ENCODE assay signal across 19 cellular contexts in the genomic region with DNA sequence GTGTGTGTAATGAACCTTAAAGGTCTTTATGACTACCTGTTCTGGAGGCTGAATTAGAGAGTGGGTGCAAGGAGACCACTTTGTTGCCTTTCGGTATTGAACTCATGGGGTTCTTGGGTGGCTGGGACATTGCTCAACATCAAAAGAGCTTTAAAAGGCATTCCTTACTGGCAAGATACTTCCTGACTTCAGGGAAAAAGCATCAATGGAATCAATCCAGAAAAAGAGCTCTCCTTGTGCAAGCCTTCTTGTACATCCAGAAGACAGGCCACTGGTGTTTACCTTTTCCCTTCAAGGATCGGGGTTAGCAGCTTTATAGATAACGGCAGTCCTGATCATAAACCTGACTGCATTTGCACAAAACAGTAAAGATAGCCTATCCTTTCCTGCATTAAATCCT. TPM values are rescaled to one million over a fixed set of nuclear protein-coding genes. Genes with fewer than 3 reads are reported as not detected.
DNase-seq lines count a peak whose midpoint lies in the region; ATAC-seq and TF ChIP-seq lines count a peak whose summit lies in the region.
"Had no signal": no experiment of that assay in that cellular context is flagged by ENCODE, and none has a peak within 500 bp of the region (broad histone marks: within the 10 kb centered on the region; RNA-seq: fewer than 3 reads in every experiment).

No MANE protein-coding gene starts in this region.

- H3K9me3 ChIP-seq in adipocyte (ENCODE audit: control insufficient read depth, low read length), result no peaks in the 10 kb centered on the region
- H3K9me3 ChIP-seq in testis, result no peaks in the 10 kb centered on the region
- H3K9me3 ChIP-seq: A549 had no signal

- no peak overlapping the region for H3K4me3 Mint-ChIP-seq in activated naive CD4-positive, alpha-beta T cell treated with anti-CD3 and anti-CD28 coated beads, Interleukin-2, amount 50 U/mL, for 24 hours
- H3K4me3 Mint-ChIP-seq in activated naive CD4-positive, alpha-beta T cell treated with anti-CD3 and anti-CD28 coated beads, Interleukin-2, amount 10 ng/mL, durations not matched to agents 7 days and 5 days, result no peak overlapping the region

- H3K4me3 ChIP-seq in adipocyte (ENCODE audit: low read length) (no peak overlapping the region), fibroblast of the aortic adventitia (ENCODE audit: low read depth, low read length) (no peak overlapping the region), testis (no peak overlapping the region)
- H3K4me3 ChIP-seq: A549 had no signal

- no peak overlapping the region for H3K27ac ChIP-seq in testis
- H3K27ac ChIP-seq: A549, KMS-11 had no signal

- no peak for DNase-seq in activated naive CD4-positive, alpha-beta T cell treated with anti-CD3 and anti-CD28 coated beads, Interleukin-2, amount 10 ng/mL, durations not matched to agents 7 days and 5 days
- DNase-seq in adipocyte (ENCODE audit: low read depth) (peak; percentile 39), fibroblast of the aortic adventitia (ENCODE audit: low read depth) (peak; percentile 18), testis (no peak), NCI-H2196 treated with DMSO at 0.1 percent for 48 hours (lab: John Stamatoyannopoulos, UW; ENCODE audit: unreplicated experiment) (no peak), AG08395 (ENCODE audit: low spot score) (no peak)
- DNase-seq: C1 segment of cervical spinal cord, DMS79, NCI-H1417, NCI-H187, NCI-H2107, NCI-H2227 treated with DMSO at 0.1 percent for 48 hours, NCI-H510A treated with DMSO at 0.1 percent for 48 hours, NCI-H774, Right ventricle myocardium superior had no signal

- no peaks in the 10 kb centered on the region for H3K27me3 Mint-ChIP-seq in activated naive CD4-positive, alpha-beta T cell treated with anti-CD3 and anti-CD28 coated beads, Interleukin-2, amount 50 U/mL, for 24 hours
- H3K27me3 Mint-ChIP-seq in activated naive CD4-positive, alpha-beta T cell treated with anti-CD3 and anti-CD28 coated beads, Interleukin-2, amount 10 ng/mL, durations not matched to agents 7 days and 5 days, result no peaks in the 10 kb centered on the region

- no peak overlapping the region for H3K9ac ChIP-seq in adipocyte (ENCODE audit: low read length)
- H3K9ac ChIP-seq: KMS-11 had no signal

- H3K4me1 ChIP-seq in adipocyte (ENCODE audit: control insufficient read depth, insufficient read depth, low read length) (peaks cover 8% of the 10 kb centered on the region), testis (no peaks in the 10 kb centered on the region)
- H3K4me1 ChIP-seq: A549 had no signal

- H3K4me1 Mint-ChIP-seq in activated naive CD4-positive, alpha-beta T cell treated with anti-CD3 and anti-CD28 coated beads, Interleukin-2, amount 50 U/mL, for 24 hours, result peaks cover 29% of the 10 kb centered on the region
- no peaks in the 10 kb centered on the region for H3K4me1 Mint-ChIP-seq in activated naive CD4-positive, alpha-beta T cell treated with anti-CD3 and anti-CD28 coated beads, Interleukin-2, amount 10 ng/mL, durations not matched to agents 7 days and 5 days

- 54 to 87% methylated on average over 3 of the region's 3 CpGs for WGBS in testis, 2 donors

- TF ChIP-seq CTCF in fibroblast of the aortic adventitia (IDR thresholded peaks at IDR 0.05; ENCODE audit: insufficient read depth, low read length) (no peak), testis (IDR thresholded peaks at IDR 0.05) (no peak)

- no peak for TF ChIP-seq POLR2A in testis (IDR thresholded peaks at IDR 0.05)

- no peaks in the 10 kb centered on the region for H3K9me3 Mint-ChIP-seq in activated naive CD4-positive, alpha-beta T cell treated with anti-CD3 and anti-CD28 coated beads, Interleukin-2, amount 50 U/mL, for 24 hours
- H3K9me3 Mint-ChIP-seq in activated naive CD4-positive, alpha-beta T cell treated with anti-CD3 and anti-CD28 coated beads, Interleukin-2, amount 10 ng/mL, durations not matched to agents 7 days and 5 days, result no peaks in the 10 kb centered on the region

- H3K27ac Mint-ChIP-seq in activated naive CD4-positive, alpha-beta T cell treated with anti-CD3 and anti-CD28 coated beads, Interleukin-2, amount 50 U/mL, for 24 hours, result peak overlapping the region; percentile 21
- H3K27ac Mint-ChIP-seq in activated naive CD4-positive, alpha-beta T cell treated with anti-CD3 and anti-CD28 coated beads, Interleukin-2, amount 10 ng/mL, durations not matched to agents 7 days and 5 days, result no peak overlapping the region

- H3K36me3 Mint-ChIP-seq in activated naive CD4-positive, alpha-beta T cell treated with anti-CD3 and anti-CD28 coated beads, Interleukin-2, amount 50 U/mL, for 24 hours, result peaks cover 15% of the 10 kb centered on the region
- H3K36me3 Mint-ChIP-seq in activated naive CD4-positive, alpha-beta T cell treated with anti-CD3 and anti-CD28 coated beads, Interleukin-2, amount 10 ng/mL, durations not matched to agents 7 days and 5 days, result peaks cover 25% of the 10 kb centered on the region

- no peak for ATAC-seq in HG02973 (IDR thresholded peaks at IDR 0.05; ENCODE audit: unreplicated experiment)

- peaks cover 72% of the 10 kb centered on the region for H3K36me3 ChIP-seq in adipocyte (ENCODE audit: control insufficient read depth, insufficient read depth, low read length, severe bottlenecking)
- no peaks in the 10 kb centered on the region for H3K36me3 ChIP-seq in testis (ENCODE audit: low read depth, missing control alignments)

- CTCF ChIA-PET in activated naive CD4-positive, alpha-beta T cell treated with anti-CD3 and anti-CD28 coated beads, Interleukin-2, amount 10 ng/mL, durations not matched to agents 7 days and 5 days (lab: Charles Lee), result no interaction called here

- intact Hi-C loops in testis (cut with DNase I; ENCODE audit: low total_unique reads), result no loop called here

- H3K27me3 ChIP-seq in adipocyte (replicated peaks; ENCODE audit: control insufficient read depth, insufficient read depth, low read length) (no peaks in the 10 kb centered on the region), testis (no peaks in the 10 kb centered on the region)

RNA-seq across cellular contexts. Expression of gene PNO1, which starts 9.5 kb away (rescaled TPM):
- 4.1 and 9.5 TPM in 2 replicates for total RNA-seq in fibroblast of the aortic adventitia (ENCODE audit: low replicate concordance)
- 10 to 100 TPM; 13.3 to 18.4 TPM for total RNA-seq in testis
- 15.4 TPM for polyA plus RNA-seq in testis (ENCODE audit: insufficient read depth, low read depth, low replicate concordance)

Comparison
In these comparisons a context has a peak if more than half of its experiments do, and no peak if none do; other contexts are left out.
1. DNase-seq: peak in adipocyte (single experiment) and fibroblast of the aortic adventitia (single experiment); none in activated naive CD4-positive, alpha-beta T cell treated with anti-CD3 and anti-CD28 coated beads, Interleukin-2, amount 10 ng/mL, durations not matched to agents 7 days and 5 days (single experiment), testis (single experiment), NCI-H2196 treated with DMSO at 0.1 percent for 48 hours (single experiment) and AG08395 (single experiment).